ENCODE assay signal across 30 cellular contexts in the genomic region with DNA sequence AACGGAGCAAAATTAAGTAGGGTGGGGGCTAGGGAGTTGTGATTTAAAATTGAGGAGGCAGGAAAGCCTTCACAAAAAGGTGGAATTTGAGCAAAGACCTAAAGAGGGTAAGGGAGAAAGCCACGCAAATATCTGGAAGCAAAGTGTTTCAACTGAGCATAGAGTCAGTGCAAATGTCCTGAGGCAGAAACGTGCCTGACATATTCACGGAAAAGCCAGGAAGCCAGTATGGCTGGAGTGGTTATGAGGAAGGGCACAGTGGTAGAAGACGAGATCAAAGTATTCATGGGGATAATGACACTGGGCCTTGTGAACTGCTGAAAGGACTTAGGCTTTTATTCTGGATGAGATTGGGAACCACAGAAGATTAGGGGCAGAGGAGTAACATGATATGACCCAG.
"Had no signal": no experiment of that assay in that cellular context is flagged by ENCODE, and none has a peak within 500 bp of the region (broad histone marks: within the 10 kb centered on the region; RNA-seq: fewer than 3 reads in every experiment).

No MANE protein-coding gene starts in this region.

- H3K4me1 Mint-ChIP-seq: nephron progenitor cell; stimulated activated memory B cell treated with anti-CD40 and anti-IgM and Interleukin-4, amounts not matched to agents 10 μg/mL and 1 μg/mL and 100 μg/mL, for 72 hours had no signal

- H3K9me3 Mint-ChIP-seq: natural killer cell treated with Interleukin-12 subunit alpha and Interleukin-12 subunit beta and Interleukin-15 and Interleukin-18, amount 100 ng/mL, for 72 hours; nephron progenitor cell; neural crest cell; stimulated activated memory B cell treated with anti-CD40 and anti-IgM and Interleukin-4, amounts not matched to agents 10 μg/mL and 1 μg/mL and 100 μg/mL, for 72 hours; stimulated activated naive CD8-positive, alpha-beta T cell treated with anti-CD3 and anti-CD28 coated beads, Interleukin-15, amount 100 ng/mL, for 72 hours; type B pancreatic cell had no signal

- ATAC-seq: naive thymus-derived CD8-positive, alpha-beta T cell; natural killer cell treated with Interleukin-12 subunit alpha and Interleukin-12 subunit beta and Interleukin-15 and Interleukin-18, amount 100 ng/mL, for 72 hours; pancreas; psoas muscle; right cardiac atrium; right lobe of liver; stimulated activated naive CD8-positive, alpha-beta T cell treated with anti-CD3 and anti-CD28 coated beads, Interleukin-15, amount 100 ng/mL, for 72 hours; stimulated activated naive CD8-positive, alpha-beta T cell treated with anti-CD3 and anti-CD28 coated beads, Interleukin-15, Interleukin-2, amounts not matched to agents 100 U/mL and 50 U/mL, for 24 hours; upper lobe of right lung had no signal

- DNase-seq: naive thymus-derived CD8-positive, alpha-beta T cell; nephron progenitor cell; nucleus accumbens; pancreas; psoas muscle; right cardiac atrium; right lobe of liver; sigmoid colon; small intestine; spleen; stimulated activated CD4-positive, alpha-beta T cell treated with anti-CD3 and anti-CD28 coated beads, Interleukin-12 subunit alpha, Interleukin-12 subunit beta, amount 100 ng/mL, for 4 hours; stimulated activated CD4-positive, alpha-beta T cell treated with anti-CD3 and anti-CD28 coated beads, Interleukin-1b, Interleukin-23, amount 100 ng/mL, for 48 hours; stimulated activated CD4-positive, alpha-beta T cell treated with anti-CD3 and anti-CD28 coated beads, Interleukin-4, amount 100 ng/mL, for 1 hour; stimulated activated CD4-positive, alpha-beta T cell treated with anti-CD3 and anti-CD28 coated beads, Interleukin-4, amount 100 ng/mL, for 4 hours; stimulated activated CD8-positive, alpha-beta memory T cell treated with anti-CD3 and anti-CD28 coated beads, Interleukin-4, amount 100 ng/mL, for 48 hours; stimulated activated naive CD4-positive, alpha-beta T cell; stimulated activated naive CD8-positive, alpha-beta T cell treated with anti-CD3 and anti-CD28 coated beads, Interleukin-15, amount 100 ng/mL, for 72 hours; stimulated activated naive CD8-positive, alpha-beta T cell treated with anti-CD3 and anti-CD28 coated beads, Interleukin-15, Interleukin-2, amounts not matched to agents 100 U/mL and 50 U/mL, for 24 hours; substantia nigra; testis; tibial artery; transverse colon; upper lobe of right lung; uterus had no signal

- H3K4me3 Mint-ChIP-seq: naive thymus-derived CD8-positive, alpha-beta T cell; natural killer cell treated with Interleukin-12 subunit alpha and Interleukin-12 subunit beta and Interleukin-15 and Interleukin-18, amount 100 ng/mL, for 72 hours; nephron progenitor cell; neural crest cell; stimulated activated memory B cell treated with anti-CD40 and anti-IgM and Interleukin-4, amounts not matched to agents 10 μg/mL and 1 μg/mL and 100 μg/mL, for 72 hours; stimulated activated naive CD8-positive, alpha-beta T cell treated with anti-CD3 and anti-CD28 coated beads, Interleukin-15, amount 100 ng/mL, for 72 hours; type B pancreatic cell had no signal

- H3K36me3 ChIP-seq: neutrophil, pancreas, right lobe of liver, sigmoid colon, spleen, suprapubic skin, tibial artery, transverse colon, upper lobe of right lung, uterus had no signal

- H3K27ac ChIP-seq: neutrophil, pancreas, psoas muscle, right lobe of liver, sigmoid colon, spleen, suprapubic skin, testis, tibial artery, transverse colon, upper lobe of right lung, uterus had no signal

- H3K27ac Mint-ChIP-seq: natural killer cell treated with Interleukin-12 subunit alpha and Interleukin-12 subunit beta and Interleukin-15 and Interleukin-18, amount 100 ng/mL, for 72 hours; nephron progenitor cell; stimulated activated memory B cell treated with anti-CD40 and anti-IgM and Interleukin-4, amounts not matched to agents 10 μg/mL and 1 μg/mL and 100 μg/mL, for 72 hours; stimulated activated naive CD8-positive, alpha-beta T cell treated with anti-CD3 and anti-CD28 coated beads, Interleukin-15, amount 100 ng/mL, for 72 hours; type B pancreatic cell had no signal

- H3K4me3 ChIP-seq: pancreas, psoas muscle, right lobe of liver, sigmoid colon, spleen, suprapubic skin, testis, tibial artery, transverse colon, upper lobe of right lung, uterus had no signal

- FAIRE-seq: pancreas, small intestine had no signal

- H3K36me3 Mint-ChIP-seq: natural killer cell treated with Interleukin-12 subunit alpha and Interleukin-12 subunit beta and Interleukin-15 and Interleukin-18, amount 100 ng/mL, for 72 hours; stimulated activated memory B cell treated with anti-CD40 and anti-IgM and Interleukin-4, amounts not matched to agents 10 μg/mL and 1 μg/mL and 100 μg/mL, for 72 hours; type B pancreatic cell had no signal

- H3K4me1 ChIP-seq: pancreas, psoas muscle, right lobe of liver, sigmoid colon, spleen, suprapubic skin, testis, tibial artery, transverse colon, upper lobe of right lung, uterus had no signal

- H3K27me3 Mint-ChIP-seq: naive thymus-derived CD8-positive, alpha-beta T cell; stimulated activated naive CD8-positive, alpha-beta T cell treated with anti-CD3 and anti-CD28 coated beads, Interleukin-15, amount 100 ng/mL, for 72 hours had no signal

- H3K27me3 ChIP-seq: neutrophil, pancreas, right lobe of liver, sigmoid colon, spleen, suprapubic skin, testis, tibial artery, transverse colon, upper lobe of right lung, uterus had no signal

- H3K9me3 ChIP-seq: neutrophil, pancreas, psoas muscle, right lobe of liver, sigmoid colon, spleen, suprapubic skin, testis, tibial artery, transverse colon, upper lobe of right lung, uterus had no signal
